Comparison of ENCODE assay signal across 12 cellular contexts in genomic region chr17:73013816-73014663, GRCh38.
DNase-seq lines count a peak whose midpoint lies in the region; ATAC-seq and TF ChIP-seq lines count a peak whose summit lies in the region.
"Had no signal": no experiment of that assay in that cellular context is flagged by ENCODE, and none has a peak within 500 bp of the region (broad histone marks: within the 10 kb centered on the region; RNA-seq: fewer than 3 reads in every experiment).

No MANE protein-coding gene starts in this region.

- no peak for ATAC-seq in GM18870 (IDR thresholded peaks at IDR 0.05; ENCODE audit: unreplicated experiment)
- ATAC-seq: stimulated activated naive CD8-positive, alpha-beta T cell treated with anti-CD3 and anti-CD28 coated beads, Interleukin-15, Interleukin-2, amounts not matched to agents 100 U/mL and 50 U/mL, for 24 hours had no signal

- no peaks in the 10 kb centered on the region for H4K20me1 ChIP-seq in BLaER1 treated with 17β-estradiol and CSF1 and Interleukin-3, amounts not matched to agents 10 nM and 100 nM

- no peak for TF ChIP-seq POLR2A in transverse colon (IDR thresholded peaks at IDR 0.05)

- H3K27me3 ChIP-seq in BLaER1 treated with 17β-estradiol and CSF1 and Interleukin-3, amounts not matched to agents 10 nM and 100 nM: no peaks in the 10 kb centered on the region
- H3K27me3 ChIP-seq in SJCRH30 (no peaks in the 10 kb centered on the region), transverse colon (no peaks in the 10 kb centered on the region)

- in situ Hi-C loops in transverse colon (cut with MboI; ENCODE audit: low pct_ligation_motif_present in 1 of 4, low pct_unique_long_range_greater_than_20kb in 1 of 4, low sequenced_read_pairs in 3 of 4): no loop called here

- WGBS in transverse colon (ENCODE audit: low coverage in 1 of 2), 2 donors: 86 to 90% methylated on average over 4 to 14 of the region's 14 CpGs

- peak overlapping the region in 4 of 11 experiments; percentile 3 to 61 (median 22); a peak in 6 of 22 replicates for H3K27ac ChIP-seq in BLaER1 treated with 17β-estradiol and CSF1 and Interleukin-3, amounts not matched to agents 10 nM and 100 nM
- H3K27ac ChIP-seq in SJCRH30: no peak overlapping the region
- H3K27ac ChIP-seq in transverse colon: no peak overlapping the region

- peak; percentile 54 for DNase-seq in HEK293T (ENCODE audit: extremely low spot score)
- DNase-seq in SJCRH30: peak; percentile 37 to 53
- DNase-seq in iris pigment epithelial cell (ENCODE audit: low read depth): peak; percentile 51
- DNase-seq in HT-29 (ENCODE audit: low spot score): no peak
- DNase-seq in transverse colon: no peak
- no peak for DNase-seq in DMS153 (lab: John Stamatoyannopoulos, UW)
- DNase-seq: kidney glomerular epithelial cell; NCI-H2171 treated with DMSO at 0.1 percent for 48 hours; nucleus accumbens; stimulated activated naive CD8-positive, alpha-beta T cell treated with anti-CD3 and anti-CD28 coated beads, Interleukin-15, Interleukin-2, amounts not matched to agents 100 U/mL and 50 U/mL, for 24 hours had no signal

- intact Hi-C loops in transverse colon (cut with DNase I; ENCODE audit: low total_unique reads): no loop called here

- no peak for TF ChIP-seq CTCF in transverse colon (IDR thresholded peaks at IDR 0.05)

- peaks cover 19 to 26% (median 21%) of the 10 kb centered on the region in 11 experiments for H3K9me3 ChIP-seq in BLaER1 treated with 17β-estradiol and CSF1 and Interleukin-3, amounts not matched to agents 10 nM and 100 nM (replicated peaks in 1 of 11)
- H3K9me3 ChIP-seq in SJCRH30 (replicated peaks) (0 out of 2 replicates have a peak, but pooled peaks cover 5% of the 10 kb centered on the region), transverse colon (peaks cover 8 to 11% of the 10 kb centered on the region in 2 donors)

- POLR2A ChIA-PET in HEK293T (lab: Yijun Ruan, JAX): no interaction called here

- H3K36me3 ChIP-seq in BLaER1 treated with 17β-estradiol and CSF1 and Interleukin-3, amounts not matched to agents 10 nM and 100 nM: peaks cover 0 to 19% (median 11%) of the 10 kb centered on the region in 11 experiments; a peak in 13 of 22 replicates
- H3K36me3 ChIP-seq in SJCRH30 (no peaks in the 10 kb centered on the region), transverse colon (no peaks in the 10 kb centered on the region)

- H3K4me2 ChIP-seq in BLaER1 treated with 17β-estradiol and CSF1 and Interleukin-3, amounts not matched to agents 10 nM and 100 nM: peak overlapping the region; percentile 8 to 85 (median 43); a peak in 18 of 22 replicates

- no peak for TF ChIP-seq EP300 in transverse colon (IDR thresholded peaks at IDR 0.05; ENCODE audit: low read depth)

- H3K9ac ChIP-seq in BLaER1 treated with 17β-estradiol and CSF1 and Interleukin-3, amounts not matched to agents 10 nM and 100 nM: peak overlapping the region in 3 of 11 experiments; percentile 3 to 22 (median 20); a peak in 2 of 22 replicates

- H3K4me1 ChIP-seq in BLaER1 treated with 17β-estradiol and CSF1 and Interleukin-3, amounts not matched to agents 10 nM and 100 nM: peaks cover 32 to 65% (median 54%) of the 10 kb centered on the region in 10 experiments
- peaks cover 6% of the 10 kb centered on the region for H3K4me1 ChIP-seq in SJCRH30
- peaks cover 0 to 3% (median 0%) of the 10 kb centered on the region in 4 donors for H3K4me1 ChIP-seq in transverse colon

- CTCF ChIA-PET in HEK293T (lab: Yijun Ruan, JAX): interaction anchor here (1.6 kb wide), 1 partner anchor 28 kb away, joined by 7 read pairs; no protein-coding TSS in a partner anchor

- H3K4me3 ChIP-seq in BLaER1 treated with 17β-estradiol and CSF1 and Interleukin-3, amounts not matched to agents 10 nM and 100 nM: no peak overlapping the region
- H3K4me3 ChIP-seq in SJCRH30 (no peak overlapping the region), transverse colon (no peak overlapping the region)

TF ChIP-seq in HEK293T, 16 proteins besides CTCF, POLR2A, EP300 and RAD21:
- TF ChIP-seq PKNOX1 (IDR thresholded peaks at IDR 0.05): peak; percentile 89
- no peak for TF ChIP-seq FOXA1 (IDR thresholded peaks at IDR 0.05)
- TF ChIP-seq TARDBP (IDR thresholded peaks at IDR 0.05): no peak
- TF ChIP-seq CTBP1 (IDR thresholded peaks at IDR 0.05; ENCODE audit: borderline replicate concordance): peak; percentile 79
- no peak for TF ChIP-seq ARNT (IDR thresholded peaks at IDR 0.05)
- no peak for TF ChIP-seq FOXK2 (IDR thresholded peaks at IDR 0.05)
- TF ChIP-seq L3MBTL2 (conservative IDR thresholded peaks at IDR 0.05): no peak

Comparison
In these comparisons a context has a peak if more than half of its experiments do, and no peak if none do; other contexts are left out.
1. DNase-seq: peak in HEK293T (single experiment), SJCRH30 (2 of 2) and iris pigment epithelial cell (single experiment); none in HT-29 (single experiment), transverse colon (single experiment) and DMS153 (single experiment).